7 cellular contexts compared by ENCODE assay signal in the genomic region with DNA sequence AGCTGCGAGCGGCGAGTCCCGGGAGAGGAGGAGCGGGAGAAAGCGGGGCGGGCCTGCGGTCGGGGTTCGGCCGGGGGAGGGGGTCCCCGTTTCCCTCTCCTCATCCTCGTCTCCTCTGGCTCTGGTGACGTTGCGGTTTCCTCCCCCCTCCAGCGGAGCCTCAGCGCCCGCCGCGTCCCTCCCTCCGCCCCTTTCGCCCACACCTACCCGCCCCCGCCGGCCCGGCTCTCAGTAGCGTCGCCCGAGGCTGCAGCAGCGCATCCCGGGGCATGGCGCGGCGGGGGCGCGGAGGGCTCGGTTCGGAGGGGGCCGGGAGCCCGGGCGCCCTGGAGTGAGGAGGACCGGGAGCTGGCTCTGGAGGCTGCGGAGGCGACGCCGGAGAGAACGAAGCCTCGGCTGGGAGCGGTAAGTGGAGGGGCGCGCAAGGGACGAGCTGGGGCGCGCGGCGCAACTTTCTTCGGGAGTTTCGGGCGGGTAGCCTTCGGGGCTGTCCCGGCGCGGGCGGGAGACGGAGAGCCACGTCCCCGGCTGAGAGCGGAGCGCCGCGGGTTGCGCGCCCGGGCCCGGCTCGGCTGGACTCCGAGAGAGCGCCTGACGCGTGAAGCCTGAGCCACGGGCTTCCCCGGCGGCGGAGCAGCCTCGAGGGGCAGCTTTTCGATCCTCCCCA. TPM values are rescaled to one million over a fixed set of nuclear protein-coding genes. Genes with fewer than 3 reads are reported as not detected.
DNase-seq lines count a peak whose midpoint lies in the region; ATAC-seq, FAIRE-seq and TF ChIP-seq lines count a peak whose summit lies in the region.

TSS of gene DSE (plus strand) at position 231 of the 667 bp plus-strand sequence. CDS start 28,304 bp downstream, outside the sequence.

- H3K79me2 ChIP-seq in HCT116 (ENCODE audit: insufficient read depth, low read length) (peaks cover 38% of the 10 kb centered on the region), H1 (ENCODE audit: control insufficient read depth in 1 of 2, insufficient read depth in 2 of 2, low read length in 2 of 2) (peaks cover 3 to 40% of the 10 kb centered on the region in 2 experiments; a peak in 3 of 4 replicates)

- peak within 1 kb of the TSS; percentile 74 to 84 for H3K4me3 ChIP-seq in HCT116 (replicated peaks in 1 of 2; ENCODE audit: low read depth in 1 of 2, low read length in 2 of 2)
- peak within 1 kb of the TSS; percentile 81 to 92 (median 86) for H3K4me3 ChIP-seq in H1 (ENCODE audit: extremely low read depth in 1 of 4, insufficient read depth in 2 of 4, low read depth in 3 of 4, low read length in 4 of 4)
- H3K4me3 ChIP-seq in mesenchymal stem cell (ENCODE audit: insufficient read depth in 1 of 2, low read depth in 1 of 2, low read length in 2 of 2) = peak within 1 kb of the TSS; percentile 89 to 98

- no peak for TF ChIP-seq CTCF in HCT116 (IDR thresholded peaks at IDR 0.05 in 2 of 3, conservative IDR thresholded peaks at IDR 0.05 in 1 of 3; ENCODE audit: borderline replicate concordance in 1 of 3, insufficient read depth in 1 of 3, low read depth in 2 of 3, low read length in 2 of 3)
- TF ChIP-seq CTCF in H1 (IDR thresholded peaks at IDR 0.05; ENCODE audit: control extremely low read depth in 1 of 3, insufficient read depth in 1 of 3, low read depth in 1 of 3, low read length in 3 of 3) = no peak

- H3K4ac ChIP-seq in H1 (replicated peaks; ENCODE audit: insufficient read length, low read depth, low read length) (no peak within 1 kb of the TSS), mesenchymal stem cell (ENCODE audit: low read depth in 1 of 2, low read length in 2 of 2) (peak within 1 kb of the TSS; percentile 94 to 96)

- H2BK15ac ChIP-seq in H1 (ENCODE audit: low read length) (peak within 1 kb of the TSS; percentile 33; the same call in 1 of the 2 replicates), mesenchymal stem cell (ENCODE audit: low read depth, poor library complexity, severe bottlenecking) (peak within 1 kb of the TSS; percentile 97)

- RAD21 ChIA-PET in HCT116 (lab: Charles Lee; ENCODE audit: low non-redundant PET in 1 of 2, low total read pairs in 2 of 2, uncharacterized antibody in 2 of 2, unreplicated experiment in 2 of 2) = no interaction called here

- H3K27me3 ChIP-seq in HCT116 (ENCODE audit: insufficient read depth, low read length) (no peaks in the 10 kb centered on the region), H1 (replicated peaks in 1 of 4; ENCODE audit: control insufficient read depth in 3 of 4, extremely low read depth in 1 of 4, insufficient read depth in 3 of 4, low read length in 3 of 4) (no peaks in the 10 kb centered on the region), mesenchymal stem cell (ENCODE audit: control insufficient read depth in 1 of 2, insufficient read depth in 1 of 2, low read length in 2 of 2) (no peaks in the 10 kb centered on the region)

- CTCF ChIA-PET in HCT116 (lab: Charles Lee) = interaction anchor here (1.6 kb wide), 1 partner anchor 83 kb away, joined by 4 read pairs; no protein-coding TSS in a partner anchor
- CTCF ChIA-PET in H1 (lab: Charles Lee; ENCODE audit: partially characterized antibody) = interaction anchor here (1.0 to 2.4 kb wide), 7 partner anchors 14 to 141 kb away, joined by 3 to 8 read pairs (median 3); partner anchors contain the start of gene CALHM5

- H3K9me2 ChIP-seq in HCT116 (ENCODE audit: insufficient read depth) = no peaks in the 10 kb centered on the region

- H2AFZ ChIP-seq in HCT116 (ENCODE audit: low read depth, low read length, poor library complexity, severe bottlenecking) (peak within 1 kb of the TSS; percentile 89), H1 (ENCODE audit: low read length) (peak within 1 kb of the TSS; percentile 36; the same call in 1 of the 2 replicates), mesenchymal stem cell (ENCODE audit: low read depth, low read length) (peak within 1 kb of the TSS; percentile 77)

- H3K18ac ChIP-seq in H1 (ENCODE audit: extremely low read depth, low read length) (peak within 1 kb of the TSS; percentile 85), mesenchymal stem cell (ENCODE audit: low read depth in 1 of 2, low read length in 2 of 2) (peak within 1 kb of the TSS; percentile 85 to 99)

- DNase-seq in HCT116 (ENCODE audit: low read depth, low spot score) = no peak
- peak; percentile 28 for DNase-seq in NCI-H1105 (lab: John Stamatoyannopoulos, UW)
- DNase-seq in activated CD8-positive, alpha-beta memory T cell treated with anti-CD3 and anti-CD28 coated beads for 24 hours = peak; percentile 78
- peak in 1 of 2 experiments; percentile 90 for DNase-seq in H1 (ENCODE audit: low read depth in 1 of 2, low spot score in 2 of 2)
- DNase-seq in mesenchymal stem cell = peak; percentile 87
- peak; percentile 13 for DNase-seq in stimulated activated CD8-positive, alpha-beta memory T cell treated with anti-CD3 and anti-CD28 coated beads, Interleukin-15, amount 100 ng/mL, for 24 hours (ENCODE audit: low read depth)

- H3K56ac ChIP-seq in H1 (replicated peaks; ENCODE audit: insufficient read length, low read depth, low read length) = peak within 1 kb of the TSS; percentile 60

- no peak within 1 kb of the TSS for H2BK20ac ChIP-seq in H1 (ENCODE audit: low read length)

- no TSS peak for BruUV-seq in HCT116 (replicated peaks; lab: Mats Ljungman, UMichigan)

- TF ChIP-seq POLR2A in GM15510 (IDR thresholded peaks at IDR 0.05; ENCODE audit: borderline replicate concordance, extremely low read depth, insufficient read length) = peak; percentile 83
- no peak for TF ChIP-seq POLR2A in HCT116 (IDR thresholded peaks at IDR 0.05; ENCODE audit: borderline replicate concordance, extremely low read depth, insufficient read depth, insufficient read length)
- peak; percentile 44 to 66 for TF ChIP-seq POLR2A in H1 (IDR thresholded peaks at IDR 0.05; ENCODE audit: control extremely low read depth in 1 of 2, low read depth in 2 of 2, low read length in 2 of 2)

- intact Hi-C loops in HCT116 (cut with micrococcal nuclease) = no loop called here

- FAIRE-seq in H1 (lab: Jason Lieb, UNC) = no peak

- H3K23ac ChIP-seq in H1 (ENCODE audit: insufficient read length) (no peak within 1 kb of the TSS), mesenchymal stem cell (ENCODE audit: low read length in 2 of 2) (peak within 1 kb of the TSS in 1 of 2 experiments; percentile 96)

- POLR2A ChIA-PET in HCT116 (lab: Charles Lee) = interaction anchor here (0.9 to 1.2 kb wide), 4 partner anchors 11 to 102 kb away, joined by 3 to 4 read pairs (median 3); no protein-coding TSS in a partner anchor
- POLR2A ChIA-PET in H1 (lab: Charles Lee; ENCODE audit: partially characterized antibody) = interaction anchor here (0.5 to 2.7 kb wide), 32 partner anchors 8 to 202 kb away, joined by 3 to 26 read pairs (median 4); partner anchors contain the start of gene TSPYL1

- peak within 1 kb of the TSS; percentile 87 for H3K9ac ChIP-seq in HCT116 (ENCODE audit: low read length)
- peak within 1 kb of the TSS; percentile 81 to 89 (median 86) for H3K9ac ChIP-seq in H1 (replicated peaks in 1 of 4; ENCODE audit: extremely low read depth in 1 of 4, low read depth in 3 of 4, low read length in 3 of 4)
- peak within 1 kb of the TSS; percentile 97 for H3K9ac ChIP-seq in mesenchymal stem cell (ENCODE audit: low read length)

- TF ChIP-seq RAD21 in HCT116 (IDR thresholded peaks at IDR 0.05; ENCODE audit: low read depth) (no peak), H1 (IDR thresholded peaks at IDR 0.05 in 1 of 2, conservative IDR thresholded peaks at IDR 0.05 in 1 of 2; ENCODE audit: low read depth in 2 of 2, low read length in 2 of 2) (no peak; a peak in 1 of 4 replicates)

- H2BK5ac ChIP-seq in H1 (ENCODE audit: low read depth, low read length) = peak within 1 kb of the TSS; percentile 84
- H2BK5ac ChIP-seq in mesenchymal stem cell (ENCODE audit: low read depth, low read length, poor library complexity, severe bottlenecking) = peak within 1 kb of the TSS; percentile 98

- peaks cover 4% of the 10 kb centered on the region; the same call in 1 of the 2 replicates for H3K23me2 ChIP-seq in H1 (ENCODE audit: low read depth, low read length)

- H4K91ac ChIP-seq in H1 (replicated peaks; ENCODE audit: insufficient read length, low read length) = peak within 1 kb of the TSS; percentile 27
- H4K91ac ChIP-seq in mesenchymal stem cell (ENCODE audit: low read length) = peak within 1 kb of the TSS; percentile 94

- H2BK12ac ChIP-seq in H1 (ENCODE audit: low read depth, low read length) = no peak within 1 kb of the TSS; the same call in 1 of the 2 replicates
- H2BK12ac ChIP-seq in mesenchymal stem cell (ENCODE audit: low read length in 2 of 2) = peak within 1 kb of the TSS; percentile 4 to 99

- H3K36me3 ChIP-seq in HCT116 (ENCODE audit: control insufficient read depth in 1 of 2, insufficient read depth in 2 of 2, low read length in 2 of 2) (no peaks in the 10 kb centered on the region), H1 (ENCODE audit: control insufficient read depth in 2 of 4, insufficient read depth in 4 of 4, low read length in 3 of 4) (no peaks in the 10 kb centered on the region; a peak in 1 of 8 replicates), mesenchymal stem cell (ENCODE audit: control insufficient read depth in 1 of 2, insufficient read depth in 2 of 2, low read depth in 1 of 2, low read length in 2 of 2) (no peaks in the 10 kb centered on the region)

- peak; percentile 82 for ATAC-seq in HCT116

- WGBS in H1 (ENCODE audit: extremely low coverage in 1 of 2, insufficient coverage in 1 of 2, insufficient read length in 1 of 2, insufficient replicate concordance in 2 of 2, low coverage in 1 of 2, low lambda C conversion rate in 2 of 2, missing lambda C conversion rate in 1 of 2), 2 experiments = 0% methylated on average over 12 of the region's 86 CpGs; no CpG with 5 or more reads in 1 of the 2 experiments
- 0% methylated on average over 57 of the region's 86 CpGs for WGBS in mesenchymal stem cell

- peaks cover 7 to 21% of the 10 kb centered on the region in 2 experiments for H3K4me1 ChIP-seq in HCT116 (ENCODE audit: control insufficient read depth in 1 of 2, insufficient read depth in 2 of 2, low read length in 2 of 2)
- peaks cover 0 to 5% (median 2%) of the 10 kb centered on the region in 4 experiments; a peak in 4 of 7 replicates for H3K4me1 ChIP-seq in H1 (replicated peaks in 1 of 4; ENCODE audit: control insufficient read depth in 3 of 4, insufficient read depth in 4 of 4, low read length in 3 of 4)
- H3K4me1 ChIP-seq in mesenchymal stem cell (ENCODE audit: control insufficient read depth, insufficient read depth, low read depth, low read length) = peaks cover 8% of the 10 kb centered on the region

- H4K8ac ChIP-seq in H1 (ENCODE audit: extremely low read depth, insufficient read depth, low read length) = peak within 1 kb of the TSS; percentile 99
- peak within 1 kb of the TSS; percentile 87 for H4K8ac ChIP-seq in mesenchymal stem cell (ENCODE audit: low read length)

- H2BK120ac ChIP-seq in H1 (replicated peaks; ENCODE audit: low read depth, low read length) = no peak within 1 kb of the TSS
- H2BK120ac ChIP-seq in mesenchymal stem cell (ENCODE audit: low read depth, low read length) = peak within 1 kb of the TSS; percentile 67

- H3K27ac ChIP-seq in HCT116 (ENCODE audit: low read depth, low read length) (peak within 1 kb of the TSS; percentile 78), H1 (ENCODE audit: low read depth, low read length) (peak within 1 kb of the TSS; percentile 83), mesenchymal stem cell (ENCODE audit: low read length, poor library complexity, severe bottlenecking) (peak within 1 kb of the TSS; percentile 99)

- H3K9me3 ChIP-seq in HCT116 (ENCODE audit: control insufficient read depth in 1 of 2, insufficient read depth in 1 of 2, low read depth in 1 of 2, low read length in 2 of 2) = no peaks in the 10 kb centered on the region
- H3K9me3 ChIP-seq in H1 (ENCODE audit: insufficient read depth in 2 of 2, low read depth in 1 of 2, low read length in 1 of 2) = no peaks in the 10 kb centered on the region
- H3K9me3 ChIP-seq in mesenchymal stem cell (ENCODE audit: control insufficient read depth, low read length) = no peaks in the 10 kb centered on the region

- TF ChIP-seq EP300 in H1 (IDR thresholded peaks at IDR 0.05; ENCODE audit: borderline replicate concordance in 1 of 2, low read depth in 2 of 2, low read length in 2 of 2) = 0 out of 3 replicates have a peak, but pooled peaks of 1 of the 2 experiments have one; percentile 4

- no peaks in the 10 kb centered on the region for H4K20me1 ChIP-seq in HCT116 (ENCODE audit: insufficient read depth)
- H4K20me1 ChIP-seq in H1 (replicated peaks in 1 of 2; ENCODE audit: control insufficient read depth in 1 of 2, insufficient read depth in 2 of 2, low read length in 2 of 2) = peaks cover 2 to 3% of the 10 kb centered on the region in 2 experiments

- peak within 1 kb of the TSS; percentile 78 for H4K5ac ChIP-seq in H1 (ENCODE audit: insufficient read length, low read depth, low read length)

- H3K4me2 ChIP-seq in HCT116 (ENCODE audit: low read length) (peak within 1 kb of the TSS; percentile 93), H1 (ENCODE audit: insufficient read depth in 1 of 2, low read depth in 2 of 2, low read length in 2 of 2) (peak within 1 kb of the TSS; percentile 79 to 85), mesenchymal stem cell (ENCODE audit: low read length, poor library complexity, severe bottlenecking) (peak within 1 kb of the TSS; percentile 80)

- H3K79me1 ChIP-seq in H1 (ENCODE audit: low read depth, low read length) (peaks cover 2% of the 10 kb centered on the region; the same call in 1 of the 2 replicates), mesenchymal stem cell (replicated peaks; ENCODE audit: low read length, poor library complexity, severe bottlenecking) (peaks cover 6% of the 10 kb centered on the region)

- H2AK5ac ChIP-seq in H1 (ENCODE audit: low read depth, low read length) (no peak within 1 kb of the TSS), mesenchymal stem cell (ENCODE audit: low read length, severe bottlenecking) (peak within 1 kb of the TSS; percentile 84)

- H3K14ac ChIP-seq in H1 (ENCODE audit: insufficient read length) (peak within 1 kb of the TSS; percentile 50), mesenchymal stem cell (ENCODE audit: low read length in 2 of 2) (peak within 1 kb of the TSS; percentile 47 to 99)

RNA-seq across cellular contexts. Expression of gene DSE, which starts in this region (rescaled TPM):
- total RNA-seq in HCT116 (2021; ENCODE audit: unreplicated experiment) = 38.5 TPM
- polyA plus RNA-seq in HCT116 (2012) = 16.8 and 17.3 TPM in 2 replicates
- 88.0 and 94.4 TPM in 2 replicates for total RNA-seq in H1 (2021; fragmentation: NEBNext Ultra II Directional; extraction: Animal tissue kit (Norgen Biotek cat#: 25700))
- 32.5 and 41.8 TPM in 2 replicates for polyA plus RNA-seq in H1 (2011; rRNA removed)
- 28.3 TPM for polyA plus RNA-seq in H1 (2011; cell fraction: cytosol; rRNA removed)
- polyA plus RNA-seq in H1 (2011; cell fraction: nucleus; rRNA removed) = 65.3 TPM
- polyA plus RNA-seq in H1 (2012, experiment 1 of 2) = 32.5 to 44.3 TPM (median 39.1 TPM) in 4 replicates
- polyA plus RNA-seq in H1 (2012, experiment 2 of 2) = 3.6 TPM
- 49.6 TPM for polyA plus RNA-seq in H1 (2013, experiment 1 of 2)
- 54.4 TPM for polyA plus RNA-seq in H1 (2013, experiment 2 of 2)
- 92.5 and 116 TPM in 2 replicates for polyA minus RNA-seq in H1 (2011; rRNA and poly(A)+ RNA removed)
- 29.2 TPM for polyA minus RNA-seq in H1 (2011; cell fraction: cytosol; rRNA and poly(A)+ RNA removed)
- 98.4 TPM for polyA minus RNA-seq in H1 (2011; cell fraction: nucleus; rRNA and poly(A)+ RNA removed)
- polyA plus RNA-seq in mesenchymal stem cell (2013, experiment 1 of 2) = 32.5 TPM
- polyA plus RNA-seq in mesenchymal stem cell (2013, experiment 2 of 2) = 32.4 TPM

Comparison
In these comparisons a context has a peak if more than half of its experiments do, and no peak if none do; other contexts are left out.
1. H2AFZ ChIP-seq: peak in every context shown above with its lines; median percentile 89 in HCT116; 77 in mesenchymal stem cell; 36 in H1.